8 cellular contexts compared by ENCODE assay signal in genomic region chr17:29625037-29625750, GRCh38. TPM values are rescaled to one million over a fixed set of nuclear protein-coding genes. Genes with fewer than 3 reads are reported as not detected.
DNase-seq lines count a peak whose midpoint lies in the region; ATAC-seq, FAIRE-seq and TF ChIP-seq lines count a peak whose summit lies in the region.
"Had no signal": no experiment of that assay in that cellular context is flagged by ENCODE, and none has a peak within 500 bp of the region (broad histone marks: within the 10 kb centered on the region; RNA-seq: fewer than 3 reads in every experiment).

No MANE protein-coding gene starts in this region.

- H3K4me1 Mint-ChIP-seq in naive B cell (peaks cover 15 to 39% (median 34%) of the 10 kb centered on the region in 3 donors), natural killer cell (peaks cover 39 to 49% of the 10 kb centered on the region in 2 donors)

- H3K27ac ChIP-seq in cingulate gyrus (ENCODE audit: low read depth, low read length) = peak overlapping the region; percentile 72

- H3K27ac Mint-ChIP-seq in naive B cell (peak overlapping the region; percentile 5 to 87 (median 46)), natural killer cell (peak overlapping the region in 1 of 2 donors; percentile 60)

- TF ChIP-seq CTCF in D721Med (IDR thresholded peaks at IDR 0.05; ENCODE audit: insufficient read depth, missing control alignments) (peak; percentile 9), natural killer cell (IDR thresholded peaks at IDR 0.05) (no peak)

- H3K9me3 Mint-ChIP-seq in naive B cell = no peaks in the 10 kb centered on the region
- no peaks in the 10 kb centered on the region for H3K9me3 Mint-ChIP-seq in natural killer cell

- no peak overlapping the region for H3K4me3 ChIP-seq in Jurkat, Clone E6-1 (ENCODE audit: low read length)
- H3K4me3 ChIP-seq: lung had no signal

- H3K36me3 Mint-ChIP-seq in naive B cell (no peaks in the 10 kb centered on the region), natural killer cell (peaks cover 7% of the 10 kb centered on the region)

- DNase-seq in D721Med (ENCODE audit: insufficient read length, low spot score) (no peak), naive B cell (no peak), natural killer cell (no peak), T-helper 2 cell (no peak)
- DNase-seq in Jurkat, Clone E6-1 (ENCODE audit: low read depth, low spot score) = peak; percentile 21

- FAIRE-seq in D721Med (lab: Jason Lieb, UNC) = no peak

- H3K27me3 Mint-ChIP-seq in naive B cell (no peaks in the 10 kb centered on the region), natural killer cell (ENCODE audit: low read depth in 2 of 2) (no peaks in the 10 kb centered on the region)

- ATAC-seq in naive B cell (ENCODE audit: low read depth in 2 of 2) (no peak), natural killer cell (no peak), HG02642 (IDR thresholded peaks at IDR 0.05; ENCODE audit: poor library complexity, unreplicated experiment) (no peak)

- intact Hi-C loops in natural killer cell (cut with micrococcal nuclease) = no loop called here

- peak overlapping the region in 2 of 8 donors; percentile 26 to 72 for H3K4me3 Mint-ChIP-seq in naive B cell
- H3K4me3 Mint-ChIP-seq in natural killer cell = no peak overlapping the region

RNA-seq across cellular contexts. Expression of gene CORO6, which starts 2.5 kb away (rescaled TPM):
- 1.7 TPM for polyA plus RNA-seq in Jurkat, Clone E6-1 (2012; ENCODE audit: insufficient read depth, insufficient read length)
- polyA plus RNA-seq in naive B cell (ENCODE audit: low read depth in 6 of 6) = under 1 TPM in 2 of 6 donors, not detected in 4; 0.12 to 0.13 TPM
- total RNA-seq in natural killer cell = 10 to 100 TPM in 1 of 3 donors, 1 to 10 TPM in 2; 2.4 to 18.7 (median 3.9) TPM

RNA-seq across cellular contexts. Expression of gene ANKRD13B, which starts 32.3 kb away (rescaled TPM):
- polyA plus RNA-seq in Jurkat, Clone E6-1 (2012; ENCODE audit: insufficient read depth, insufficient read length) = 41.1 TPM
- polyA plus RNA-seq in naive B cell (ENCODE audit: low read depth in 6 of 6) = not detected
- 1 to 10 TPM; 2.3 to 6.6 (median 4.0) TPM for total RNA-seq in natural killer cell

RNA-seq across cellular contexts. Expression of gene GIT1, which starts 35.7 kb away (rescaled TPM):
- 65.7 TPM for polyA plus RNA-seq in Jurkat, Clone E6-1 (2012; ENCODE audit: insufficient read depth, insufficient read length)
- polyA plus RNA-seq in naive B cell (ENCODE audit: low read depth in 6 of 6) = 10 to 100 TPM in 1 of 6 donors, 1 to 10 TPM in 5; 1.6 to 12.9 (median 4.4) TPM
- 10 to 100 TPM; 39.4 to 61.4 (median 54.6) TPM for total RNA-seq in natural killer cell

RNA-seq across cellular contexts. Expression of gene TP53I13, which starts 56.7 kb away (rescaled TPM):
- 53.2 TPM for polyA plus RNA-seq in Jurkat, Clone E6-1 (2012; ENCODE audit: insufficient read depth, insufficient read length)
- 10 to 100 TPM; 28.1 to 41.5 (median 38.4) TPM for polyA plus RNA-seq in naive B cell (ENCODE audit: low read depth in 6 of 6)
- 100 to 1,000 TPM; 122 to 148 (median 148) TPM for total RNA-seq in natural killer cell

RNA-seq across cellular contexts. Expression of gene ABHD15, which starts 58.4 kb away (rescaled TPM):
- 7.6 TPM for polyA plus RNA-seq in Jurkat, Clone E6-1 (2012; ENCODE audit: insufficient read depth, insufficient read length)
- 10 to 100 TPM; 15.1 to 45.2 (median 20.3) TPM for polyA plus RNA-seq in naive B cell (ENCODE audit: low read depth in 6 of 6)
- total RNA-seq in natural killer cell = 10 to 100 TPM; 31.7 to 33.8 (median 33.1) TPM
